In the genomic region with DNA sequence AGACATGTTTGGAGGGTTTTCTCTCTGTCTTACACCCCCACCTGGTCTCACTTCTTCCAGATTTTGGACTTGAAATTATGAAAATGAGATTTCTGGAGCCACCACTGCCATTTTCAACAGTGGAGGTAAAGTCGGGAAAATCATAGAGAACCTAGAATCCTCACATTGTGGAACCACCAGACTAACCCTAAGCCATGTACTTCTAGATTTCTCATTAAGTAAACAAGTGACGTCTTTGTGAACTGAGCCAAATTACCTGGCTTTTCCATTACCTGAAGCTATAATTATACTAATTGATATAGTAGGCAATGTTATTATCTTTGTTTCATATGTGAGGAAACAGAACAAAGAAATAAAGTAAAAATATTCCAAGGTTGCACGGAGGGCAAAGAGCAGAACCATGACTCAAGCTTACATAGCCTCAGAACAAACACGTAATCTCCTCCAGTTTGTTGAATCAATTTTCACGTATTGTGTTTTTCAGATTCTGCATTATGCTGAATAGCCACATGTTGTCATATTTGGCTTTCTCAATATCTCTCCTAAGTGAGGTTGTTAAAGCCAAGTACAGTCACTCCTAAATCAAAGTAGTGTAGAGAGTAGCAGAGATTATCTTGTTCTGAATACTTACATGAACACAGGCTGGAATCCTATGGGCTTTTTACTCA, we compare ENCODE assay signal across 20 cellular contexts.
DNase-seq lines count a peak whose midpoint lies in the region; ATAC-seq and TF ChIP-seq lines count a peak whose summit lies in the region.
"Had no signal": no experiment of that assay in that cellular context is flagged by ENCODE, and none has a peak within 500 bp of the region (broad histone marks: within the 10 kb centered on the region; RNA-seq: fewer than 3 reads in every experiment).

No MANE protein-coding gene starts in this region.

- H3K4me1 Mint-ChIP-seq in activated CD4-positive, alpha-beta T cell treated with anti-CD3 and anti-CD28 coated beads for 36 hours, result no peaks in the 10 kb centered on the region

- CTCF ChIA-PET in PC-3 (lab: Charles Lee), result interaction anchor here (0.6 to 0.7 kb wide), 2 partner anchors 86 to 128 kb away, joined by 3 to 4 read pairs; no protein-coding TSS in a partner anchor
- CTCF ChIA-PET in activated CD4-positive, alpha-beta T cell treated with anti-CD3 and anti-CD28 coated beads for 36 hours (lab: Charles Lee), result no interaction called here

- H3K4me2 ChIP-seq in GM23248 (ENCODE audit: unreplicated experiment) (no peak overlapping the region), PC-3 (ENCODE audit: low read length) (peak overlapping the region; percentile 16)

- DNase-seq in GM23248, result peak; percentile 12
- DNase-seq in PC-3, result peak; percentile 73
- no peak for DNase-seq in Right ventricle myocardium superior
- no peak for DNase-seq in sciatic nerve (ENCODE audit: low spot score)
- no peak for DNase-seq in activated CD4-positive, alpha-beta T cell treated with anti-CD3 and anti-CD28 coated beads for 36 hours
- no peak for DNase-seq in NOMO-1 (lab: John Stamatoyannopoulos, UW; ENCODE audit: unreplicated experiment in 2 of 2)
- DNase-seq in NCI-H1694 treated with DMSO at 0.1 percent for 48 hours (lab: John Stamatoyannopoulos, UW), result no peak
- DNase-seq: activated CD4-positive, CD25-positive, alpha-beta regulatory T cell treated with anti-CD3 and anti-CD28 coated beads, Interleukin-2, amount 50 U/mL, for 72 hours; DND-41; effector memory CD4-positive, alpha-beta T cell; NCI-H524 treated with DMSO at 0.1 percent for 48 hours; stimulated activated naive CD8-positive, alpha-beta T cell treated with anti-CD3 and anti-CD28 coated beads, Interleukin-15, Interleukin-2, amounts not matched to agents 100 U/mL and 50 U/mL, for 24 hours; T-helper 9 cell; upper lobe of right lung had no signal

- POLR2A ChIA-PET in PC-3 (lab: Charles Lee; ENCODE audit: unreplicated experiment), result no interaction called here
- POLR2A ChIA-PET in activated CD4-positive, alpha-beta T cell treated with anti-CD3 and anti-CD28 coated beads for 36 hours (lab: Charles Lee), result no interaction called here

- H3K27ac ChIP-seq in GM23248 (no peak overlapping the region), PC-3 (ENCODE audit: low read length) (no peak overlapping the region)
- H3K27ac ChIP-seq: prostate gland, upper lobe of right lung had no signal

- H3K36me3 Mint-ChIP-seq in activated CD4-positive, alpha-beta T cell treated with anti-CD3 and anti-CD28 coated beads for 36 hours (ENCODE audit: low read depth), result no peaks in the 10 kb centered on the region
- H3K36me3 Mint-ChIP-seq: mesothelial cell of epicardium had no signal

- no peak overlapping the region for H3K4me3 Mint-ChIP-seq in activated CD4-positive, alpha-beta T cell treated with anti-CD3 and anti-CD28 coated beads for 36 hours
- H3K4me3 Mint-ChIP-seq: central memory CD8-positive, alpha-beta T cell; mesothelial cell of epicardium had no signal

- peak; percentile 96 for ATAC-seq in PC-3
- ATAC-seq in Right ventricle myocardium superior (ENCODE audit: poor library complexity), result peak; percentile 74
- ATAC-seq in sciatic nerve, result peak; percentile 59
- no peak for ATAC-seq in HG03139 (IDR thresholded peaks at IDR 0.05; ENCODE audit: unreplicated experiment)
- no peak for ATAC-seq in activated CD4-positive, alpha-beta T cell treated with anti-CD3 and anti-CD28 coated beads for 36 hours
- ATAC-seq: SK-N-SH treated with all-trans-retinoic acid at 6 μM for 48 hours; stimulated activated naive CD8-positive, alpha-beta T cell treated with anti-CD3 and anti-CD28 coated beads, Interleukin-15, Interleukin-2, amounts not matched to agents 100 U/mL and 50 U/mL, for 24 hours had no signal

- H4K20me1 ChIP-seq in GM23248 (ENCODE audit: insufficient read depth) (no peaks in the 10 kb centered on the region), PC-3 (ENCODE audit: low read length) (no peaks in the 10 kb centered on the region)

- no peak overlapping the region for H2AFZ ChIP-seq in GM23248
- no peak overlapping the region for H2AFZ ChIP-seq in PC-3 (ENCODE audit: low read length)

- H3K27ac Mint-ChIP-seq in activated CD4-positive, alpha-beta T cell treated with anti-CD3 and anti-CD28 coated beads for 36 hours, result no peak overlapping the region
- H3K27ac Mint-ChIP-seq: mesothelial cell of epicardium had no signal

- H3K27me3 ChIP-seq in GM23248 (replicated peaks; ENCODE audit: insufficient read depth) (0 out of 2 replicates have a peak, but pooled peaks cover 9% of the 10 kb centered on the region), PC-3 (ENCODE audit: low read length) (no peaks in the 10 kb centered on the region)
- H3K27me3 ChIP-seq: adrenal gland, upper lobe of right lung had no signal

- in situ Hi-C loops in GM23248 (cut with MboI), result no loop called here

- H3K9me3 Mint-ChIP-seq in activated CD4-positive, alpha-beta T cell treated with anti-CD3 and anti-CD28 coated beads for 36 hours (ENCODE audit: low read depth), result no peaks in the 10 kb centered on the region
- H3K9me3 Mint-ChIP-seq: central memory CD8-positive, alpha-beta T cell; mesothelial cell of epicardium had no signal

- no peak for TF ChIP-seq CTCF in PC-3 (conservative IDR thresholded peaks at IDR 0.05; ENCODE audit: low read depth, low read length)

- no peak overlapping the region for H3K4me3 ChIP-seq in GM23248
- H3K4me3 ChIP-seq in PC-3 (ENCODE audit: low read length), result no peak overlapping the region
- H3K4me3 ChIP-seq: adrenal gland, prostate gland, upper lobe of right lung had no signal

- H3K9me3 ChIP-seq in GM23248 (ENCODE audit: low read depth) (no peaks in the 10 kb centered on the region), PC-3 (ENCODE audit: low read length) (no peaks in the 10 kb centered on the region)
- H3K9me3 ChIP-seq: adrenal gland, prostate gland, upper lobe of right lung had no signal

- WGBS in GM23248 (ENCODE audit: low coverage in 1 of 2, low lambda C conversion rate in 2 of 2, missing lambda C conversion rate in 2 of 2), 2 experiments, result 42 to 44% methylated on average over 5 of the region's 5 CpGs

- H3K36me3 ChIP-seq in GM23248 (ENCODE audit: low read depth), result no peaks in the 10 kb centered on the region
- H3K36me3 ChIP-seq in PC-3 (ENCODE audit: low read depth, low read length), result no peaks in the 10 kb centered on the region
- H3K36me3 ChIP-seq: adrenal gland, prostate gland, upper lobe of right lung had no signal

- no TSS peak for BruUV-seq in PC-3 (replicated peaks; lab: Mats Ljungman, UMichigan)

- H3K79me2 ChIP-seq in GM23248 (ENCODE audit: insufficient read depth) (no peaks in the 10 kb centered on the region), PC-3 (ENCODE audit: low read length) (no peaks in the 10 kb centered on the region)

- H3K27me3 Mint-ChIP-seq in activated CD4-positive, alpha-beta T cell treated with anti-CD3 and anti-CD28 coated beads for 36 hours, result peaks cover 2% of the 10 kb centered on the region
- H3K27me3 Mint-ChIP-seq: central memory CD8-positive, alpha-beta T cell had no signal

- H3F3A ChIP-seq in GM23248 (ENCODE audit: insufficient read depth) (no peaks in the 10 kb centered on the region), PC-3 (ENCODE audit: low read length, unreplicated experiment) (no peaks in the 10 kb centered on the region)

- intact Hi-C loops in PC-3 (cut with micrococcal nuclease) (loop anchor here (1.0 kb wide), 1 partner anchor 146 kb away; no protein-coding TSS in a partner anchor), Right ventricle myocardium superior (cut with DNase I) (no loop called here), sciatic nerve (cut with DNase I) (no loop called here)
- intact Hi-C loops in activated CD4-positive, alpha-beta T cell treated with anti-CD3 and anti-CD28 coated beads for 36 hours (cut with DNase I, micrococcal nuclease), result no loop called here

- H3K9me2 ChIP-seq in GM23248 (ENCODE audit: insufficient read depth), result no peaks in the 10 kb centered on the region
- H3K9me2 ChIP-seq in PC-3 (replicated peaks; ENCODE audit: low read length), result no peaks in the 10 kb centered on the region

- H3K4me1 ChIP-seq in GM23248 (ENCODE audit: insufficient read depth), result no peaks in the 10 kb centered on the region
- H3K4me1 ChIP-seq in PC-3 (ENCODE audit: insufficient read depth, low read length), result peaks cover 14% of the 10 kb centered on the region
- H3K4me1 ChIP-seq: prostate gland had no signal

- no peak overlapping the region for H3K9ac ChIP-seq in GM23248
- no peak overlapping the region for H3K9ac ChIP-seq in PC-3 (ENCODE audit: low read length)

Comparison
In these comparisons a context has a peak if more than half of its experiments do, and no peak if none do; other contexts are left out.
1. DNase-seq: peak in GM23248 (single experiment) and PC-3 (single experiment); none in Right ventricle myocardium superior (single experiment), sciatic nerve (single experiment), activated CD4-positive, alpha-beta T cell treated with anti-CD3 and anti-CD28 coated beads for 36 hours (single experiment), NOMO-1 (0 of 2) and NCI-H1694 treated with DMSO at 0.1 percent for 48 hours (single experiment).
2. ATAC-seq: peak in PC-3 (single experiment), Right ventricle myocardium superior (single experiment) and sciatic nerve (single experiment); none in HG03139 (single experiment) and activated CD4-positive, alpha-beta T cell treated with anti-CD3 and anti-CD28 coated beads for 36 hours (single experiment).